14 cellular contexts compared by ENCODE assay signal in the genomic region with DNA sequence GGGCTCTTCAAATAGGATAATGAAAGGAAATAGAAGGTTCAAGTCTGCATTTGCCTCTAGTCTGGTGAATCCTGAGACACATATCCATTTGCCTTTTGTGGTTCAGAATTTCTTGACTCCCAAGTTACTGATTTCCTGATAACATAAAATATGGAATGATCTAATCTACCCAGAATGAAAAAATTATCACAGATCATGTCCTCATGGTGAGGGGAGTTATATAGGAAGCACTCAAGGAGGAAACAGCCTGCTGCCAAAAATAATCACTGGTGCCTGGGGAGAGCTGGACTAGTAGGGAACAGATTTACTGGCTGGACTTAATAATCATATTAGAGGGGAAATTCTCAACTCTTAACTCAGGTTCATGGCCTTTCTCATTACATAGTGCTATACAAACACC.
DNase-seq lines count a peak whose midpoint lies in the region; ATAC-seq, FAIRE-seq and TF ChIP-seq lines count a peak whose summit lies in the region.
"Had no signal": no experiment of that assay in that cellular context is flagged by ENCODE, and none has a peak within 500 bp of the region (broad histone marks: within the 10 kb centered on the region; RNA-seq: fewer than 3 reads in every experiment).

No MANE protein-coding gene starts in this region.

- peaks cover 50% of the 10 kb centered on the region for H3K4me1 ChIP-seq in BLaER1

- H4K20me1 ChIP-seq in BLaER1 = no peaks in the 10 kb centered on the region

- DNase-seq in H54 (ENCODE audit: insufficient read length, low spot score) (no peak), memory B cell (ENCODE audit: low spot score in 2 of 2) (no peak), H7 (no peak), KG1 (lab: John Stamatoyannopoulos, UW) (no peak), COR-L47 (lab: John Stamatoyannopoulos, UW) (no peak)
- DNase-seq: NCI-H2029, NCI-H748 treated with DMSO at 0.1 percent for 48 hours, right cardiac atrium had no signal

- TF ChIP-seq CTCF in VCaP (conservative IDR thresholded peaks at IDR 0.05) = no peak

- peak overlapping the region; percentile 87 for H3K27ac Mint-ChIP-seq in memory B cell

- ATAC-seq in memory B cell (ENCODE audit: low read depth) (no peak), HG02981 (IDR thresholded peaks at IDR 0.05; ENCODE audit: unreplicated experiment) (no peak)
- ATAC-seq: activated CD4-positive, CD25-positive, alpha-beta regulatory T cell treated with anti-CD3 and anti-CD28 coated beads, Interleukin-2, amount 50 U/mL, for 24 hours; esophagus mucosa; HepG2 had no signal

- H3K4me3 ChIP-seq in BLaER1 (no peak overlapping the region), H7 (ENCODE audit: insufficient read depth, low read depth, low read length) (no peak overlapping the region)

- H3K4me3 Mint-ChIP-seq in memory B cell = no peak overlapping the region

- H3K27ac ChIP-seq in BLaER1 (no peak overlapping the region), VCaP (peak overlapping the region; percentile 46)

- no peak for TF ChIP-seq POLR2A in H54 (IDR thresholded peaks at IDR 0.05; ENCODE audit: low read depth, low read length)

- FAIRE-seq in H54 (lab: Jason Lieb, UNC) = peak; percentile 6
- FAIRE-seq: HepG2 had no signal

- peak overlapping the region; percentile 53 for H3K4me2 ChIP-seq in BLaER1

- H3K27me3 ChIP-seq in BLaER1 = no peaks in the 10 kb centered on the region
- H3K27me3 ChIP-seq in H7 (ENCODE audit: control insufficient read depth, insufficient read depth, low read length) = no peaks in the 10 kb centered on the region

- H3K9me3 Mint-ChIP-seq in memory B cell = no peaks in the 10 kb centered on the region

- no peaks in the 10 kb centered on the region for H3K27me3 Mint-ChIP-seq in memory B cell

- H3K9ac ChIP-seq in BLaER1 = 0 out of 2 replicates have a peak overlapping the region, but pooled peaks have one; percentile 8

- peaks cover 28% of the 10 kb centered on the region for H3K4me1 Mint-ChIP-seq in memory B cell

- H3K36me3 ChIP-seq in BLaER1 = no peaks in the 10 kb centered on the region
- no peaks in the 10 kb centered on the region for H3K36me3 ChIP-seq in H7 (replicated peaks; ENCODE audit: control insufficient read depth, insufficient read depth, low read length)

- no peaks in the 10 kb centered on the region for H3K36me3 Mint-ChIP-seq in memory B cell

- no peaks in the 10 kb centered on the region for H3K9me3 ChIP-seq in BLaER1
